In the genomic region with DNA sequence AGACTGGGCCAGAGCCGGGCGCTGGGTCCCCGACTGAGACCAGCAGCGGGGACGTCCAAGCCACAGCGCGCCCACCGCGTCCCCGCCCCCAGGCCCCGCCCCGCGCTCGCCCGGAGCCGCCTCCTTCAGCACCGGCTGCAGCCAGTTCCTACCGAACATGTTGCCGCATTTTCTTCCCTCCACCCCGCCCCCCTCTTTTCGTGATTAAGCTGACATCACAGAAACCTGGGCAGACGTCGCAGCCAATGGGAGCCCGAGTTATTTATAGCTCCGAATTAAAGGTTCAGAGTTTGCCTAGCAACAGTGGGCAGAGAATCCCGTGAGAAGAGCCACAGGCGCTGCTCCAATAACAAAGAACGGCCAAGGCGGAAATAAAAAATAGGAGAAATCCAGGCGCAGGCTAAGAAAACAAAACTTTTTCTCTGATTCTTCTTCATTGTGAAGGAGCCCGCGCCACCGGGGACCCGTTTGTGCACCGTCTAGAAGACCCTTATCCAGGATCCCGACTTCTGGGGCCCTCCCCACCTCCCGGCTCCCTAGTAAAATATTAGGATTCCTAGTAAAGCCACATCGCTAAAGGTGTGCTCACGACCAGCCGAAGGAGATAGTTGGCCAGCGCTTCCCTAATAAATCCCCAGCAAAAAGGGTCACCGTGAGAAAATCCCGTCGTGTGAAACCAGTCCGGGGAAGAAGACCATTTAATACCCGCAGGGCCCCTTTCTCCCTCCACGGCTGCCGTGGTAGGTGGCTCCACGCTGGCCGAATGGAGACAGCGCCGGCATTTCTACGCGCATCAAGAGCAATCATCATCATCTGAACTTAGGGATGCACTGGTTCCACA, we compare ENCODE assay signal across 8 cellular contexts.
DNase-seq lines count a peak whose midpoint lies in the region; TF ChIP-seq lines count a peak whose summit lies in the region.

No MANE protein-coding gene starts in this region.

- H3K27ac ChIP-seq in DOHH2 (ENCODE audit: low read depth, low read length) (peak overlapping the region; percentile 74), substantia nigra (ENCODE audit: low read depth, low read length, poor library complexity, severe bottlenecking) (peak overlapping the region; percentile 84)

- H3K4me1 Mint-ChIP-seq in HFFc6 (ENCODE audit: low read depth) (peaks cover 34% of the 10 kb centered on the region), glutamatergic neuron (ENCODE audit: low read depth, unreplicated experiment) (peaks cover 48% of the 10 kb centered on the region)

- peaks cover 38% of the 10 kb centered on the region for H3K36me3 ChIP-seq in DOHH2 (ENCODE audit: control insufficient read depth, low read length)

- H3K27me3 Mint-ChIP-seq in HFFc6 (ENCODE audit: insufficient read depth): peaks cover 7% of the 10 kb centered on the region; the same call in 1 of the 2 replicates
- H3K27me3 Mint-ChIP-seq in glutamatergic neuron (ENCODE audit: unreplicated experiment): peaks cover 9% of the 10 kb centered on the region

- H3K9me3 ChIP-seq in DOHH2 (ENCODE audit: control insufficient read depth, insufficient read depth, low read length): no peaks in the 10 kb centered on the region

- no peak for TF ChIP-seq CTCF in DOHH2 (IDR thresholded peaks at IDR 0.05; ENCODE audit: low read depth, low read length, poor library complexity, severe bottlenecking)
- TF ChIP-seq CTCF in HFFc6 (IDR thresholded peaks at IDR 0.05): no peak
- no peak for TF ChIP-seq CTCF in glutamatergic neuron (IDR thresholded peaks at IDR 0.05; ENCODE audit: partially characterized antibody, unreplicated experiment)

- H4K20me1 ChIP-seq in DOHH2 (ENCODE audit: control insufficient read depth, insufficient read depth, low read depth, low read length): peaks cover 13% of the 10 kb centered on the region

- peaks cover 43% of the 10 kb centered on the region for H3F3A ChIP-seq in DOHH2 (ENCODE audit: control insufficient read depth, insufficient read depth)

- H3K4me3 Mint-ChIP-seq in HFFc6: peak overlapping the region; percentile 90
- peak overlapping the region; percentile 97 for H3K4me3 Mint-ChIP-seq in glutamatergic neuron (ENCODE audit: unreplicated experiment)

- H3K4me1 ChIP-seq in DOHH2 (ENCODE audit: control insufficient read depth, low read length): peaks cover 42% of the 10 kb centered on the region

- no peaks in the 10 kb centered on the region for H3K27me3 ChIP-seq in DOHH2 (ENCODE audit: control insufficient read depth, low read length)

- H3K9me3 Mint-ChIP-seq in HFFc6: no peaks in the 10 kb centered on the region
- peaks cover 12% of the 10 kb centered on the region for H3K9me3 Mint-ChIP-seq in glutamatergic neuron (ENCODE audit: unreplicated experiment)

- H3K4me2 ChIP-seq in DOHH2 (ENCODE audit: low read length): peak overlapping the region; percentile 80

- no peaks in the 10 kb centered on the region for H3K9me2 ChIP-seq in DOHH2 (replicated peaks; ENCODE audit: control insufficient read depth, low read length)

- H3K36me3 Mint-ChIP-seq in HFFc6 (ENCODE audit: low read depth) (peaks cover 26% of the 10 kb centered on the region), glutamatergic neuron (ENCODE audit: unreplicated experiment) (no peaks in the 10 kb centered on the region)

- H3K27ac Mint-ChIP-seq in HFFc6 (peak overlapping the region; percentile 88), glutamatergic neuron (ENCODE audit: unreplicated experiment) (peak overlapping the region; percentile 99)

- H3K79me2 ChIP-seq in DOHH2 (ENCODE audit: control insufficient read depth, low read length): peaks cover 28% of the 10 kb centered on the region

- DNase-seq in HFFc6 (peak; percentile 97), NCI-H1436 (lab: John Stamatoyannopoulos, UW) (peak; percentile 92), SW 1271 (lab: John Stamatoyannopoulos, UW) (peak; percentile 45 to 85), glutamatergic neuron (peak; percentile 98), nucleus accumbens (lab: John Stamatoyannopoulos, UW) (peak; percentile 54 to 98 (median 89)), substantia nigra (lab: John Stamatoyannopoulos, UW) (peak; percentile 39 to 99 (median 86))
- peak; percentile 83 for DNase-seq in activated naive CD8-positive, alpha-beta T cell treated with anti-CD3 and anti-CD28 coated beads, Interleukin-2, amount 50 U/mL, for 16 hours (ENCODE audit: low read depth, low spot score)

- peak overlapping the region; percentile 93 for H3K4me3 ChIP-seq in DOHH2 (ENCODE audit: low read length)

Comparison
In these comparisons a context has a peak if more than half of its experiments do, and no peak if none do; other contexts are left out.
1. Peak in every context shown above with its lines: DNase-seq, H3K4me3 ChIP-seq and H3K27ac ChIP-seq.